Comparison of ENCODE assay signal across 8 cellular contexts in the genomic region with DNA sequence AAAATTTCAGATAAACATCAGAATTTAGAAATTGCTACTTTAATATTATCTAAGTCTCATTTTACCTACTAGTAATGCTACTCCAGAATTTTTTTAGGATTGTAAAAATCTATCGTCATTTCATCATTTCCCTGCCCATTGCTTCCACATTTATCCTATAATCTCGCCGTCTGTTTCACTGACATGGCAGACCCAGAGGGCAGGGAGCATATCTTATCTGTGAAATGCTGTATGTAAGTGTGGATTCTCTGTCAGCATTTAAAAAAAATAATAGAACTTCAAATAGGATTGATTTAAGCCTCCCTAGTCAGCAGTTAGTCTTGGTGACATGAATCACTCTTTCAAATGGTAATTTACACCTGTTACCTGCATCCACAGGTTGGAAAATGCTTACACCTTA.
"Had no signal": no experiment of that assay in that cellular context is flagged by ENCODE, and none has a peak within 500 bp of the region (broad histone marks: within the 10 kb centered on the region; RNA-seq: fewer than 3 reads in every experiment).

No MANE protein-coding gene starts in this region.

- H3K4me3 ChIP-seq: GM23338, HAP-1 had no signal

- H3K9me3 ChIP-seq: HAP-1 had no signal

- H3K9ac ChIP-seq: KMS-11 had no signal

- H2AFZ ChIP-seq: GM23338 had no signal

- H3K27ac ChIP-seq: HL-60, KMS-11 had no signal

- H3K36me3 ChIP-seq: HAP-1 had no signal

- DNase-seq: H7, HFFc6, KBM-7 had no signal

- H3K4me2 ChIP-seq: GM23338, KMS-11 had no signal

- ATAC-seq: GM23338, HepG2 had no signal
